30 cellular contexts compared by ENCODE assay signal in the genomic region with DNA sequence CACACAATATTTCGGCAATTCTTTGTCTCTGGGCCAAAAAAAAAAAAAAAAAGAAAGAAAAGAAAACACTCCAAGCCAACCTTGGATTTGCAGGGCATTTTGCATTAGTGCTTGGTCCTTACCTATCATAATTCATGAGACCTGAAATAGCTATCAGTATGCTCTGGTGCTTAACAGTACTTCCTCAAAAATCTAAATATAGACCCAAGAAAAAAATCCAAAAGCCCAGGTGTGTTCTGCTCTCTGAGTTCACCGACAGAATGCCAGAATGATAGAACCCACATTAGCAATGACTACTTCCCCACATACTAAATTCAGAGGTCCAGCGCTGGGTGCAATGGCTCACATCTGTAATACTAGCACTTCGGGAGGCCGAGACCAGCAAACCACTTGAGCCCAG. TPM values are rescaled to one million over a fixed set of nuclear protein-coding genes. Genes with fewer than 3 reads are reported as not detected.
"Had no signal": no experiment of that assay in that cellular context is flagged by ENCODE, and none has a peak within 500 bp of the region (broad histone marks: within the 10 kb centered on the region; RNA-seq: fewer than 3 reads in every experiment).

No MANE protein-coding gene starts in this region.

- H3K79me2 ChIP-seq: parathyroid adenoma had no signal

- ATAC-seq: natural killer cell; psoas muscle; right cardiac atrium; right lobe of liver; stimulated activated effector memory CD8-positive, alpha-beta T cell treated with anti-CD3 and anti-CD28 coated beads, Interleukin-12 subunit alpha, Interleukin-12 subunit beta, amount 100 ng/mL, for 72 hours; stimulated activated naive CD8-positive, alpha-beta T cell treated with anti-CD3 and anti-CD28 coated beads, Interleukin-15, amount 100 ng/mL, for 72 hours; stimulated activated naive CD8-positive, alpha-beta T cell treated with anti-CD3 and anti-CD28 coated beads, Interleukin-15, Interleukin-2, amounts not matched to agents 100 U/mL and 50 U/mL, for 24 hours; upper lobe of right lung had no signal

- H2AFZ ChIP-seq: neural progenitor cell, parathyroid adenoma had no signal

- H3K27ac Mint-ChIP-seq: natural killer cell; nephron; neural progenitor cell; progenitor cell of endocrine pancreas; stimulated activated effector memory CD8-positive, alpha-beta T cell treated with anti-CD3 and anti-CD28 coated beads, Interleukin-12 subunit alpha, Interleukin-12 subunit beta, amount 100 ng/mL, for 72 hours; stimulated activated naive CD8-positive, alpha-beta T cell treated with anti-CD3 and anti-CD28 coated beads, Interleukin-15, amount 100 ng/mL, for 72 hours; type B pancreatic cell had no signal

- H3K4me1 Mint-ChIP-seq: natural killer cell; nephron; neural progenitor cell; stimulated activated effector memory CD8-positive, alpha-beta T cell treated with anti-CD3 and anti-CD28 coated beads, Interleukin-12 subunit alpha, Interleukin-12 subunit beta, amount 100 ng/mL, for 72 hours; stimulated activated naive CD8-positive, alpha-beta T cell treated with anti-CD3 and anti-CD28 coated beads, Interleukin-15, amount 100 ng/mL, for 72 hours had no signal

- H3K9me3 ChIP-seq: testis, upper lobe of right lung had no signal

- H3K4me3 ChIP-seq: neural progenitor cell, ovary, psoas muscle, right lobe of liver, sigmoid colon, suprapubic skin, testis, tibial artery, transverse colon, upper lobe of right lung, uterus had no signal

- H3K27me3 Mint-ChIP-seq: progenitor cell of endocrine pancreas; stimulated activated naive CD8-positive, alpha-beta T cell treated with anti-CD3 and anti-CD28 coated beads, Interleukin-15, amount 100 ng/mL, for 72 hours; type B pancreatic cell had no signal

- H3K36me3 Mint-ChIP-seq: stimulated activated effector memory CD8-positive, alpha-beta T cell treated with anti-CD3 and anti-CD28 coated beads, Interleukin-12 subunit alpha, Interleukin-12 subunit beta, amount 100 ng/mL, for 72 hours had no signal

- H3K4me3 Mint-ChIP-seq: natural killer cell; nephron; neural progenitor cell; stimulated activated effector memory CD8-positive, alpha-beta T cell treated with anti-CD3 and anti-CD28 coated beads, Interleukin-12 subunit alpha, Interleukin-12 subunit beta, amount 100 ng/mL, for 72 hours; stimulated activated naive CD8-positive, alpha-beta T cell treated with anti-CD3 and anti-CD28 coated beads, Interleukin-15, amount 100 ng/mL, for 72 hours; type B pancreatic cell had no signal

- DNase-seq: natural killer cell; occipital lobe; ovary; posterior cingulate gyrus; psoas muscle; right cardiac atrium; right lobe of liver; sigmoid colon; small intestine; stimulated activated CD4-positive, alpha-beta T cell treated with anti-CD3 and anti-CD28 coated beads, Interleukin-15, amount 100 ng/mL, for 24 hours; stimulated activated CD4-positive, alpha-beta T cell treated with anti-CD3 and anti-CD28 coated beads, Interleukin-2, amount 100 ng/mL, for 24 hours; stimulated activated CD4-positive, alpha-beta T cell treated with anti-CD3 and anti-CD28 coated beads, Interleukin-2, amount 100 ng/mL, for 48 hours; stimulated activated CD4-positive, alpha-beta T cell treated with anti-CD3 and anti-CD28 coated beads, Interleukin-4, amount 100 ng/mL, for 24 hours; stimulated activated naive CD4-positive, alpha-beta T cell; stimulated activated naive CD8-positive, alpha-beta T cell treated with anti-CD3 and anti-CD28 coated beads, Interleukin-15, amount 100 ng/mL, for 72 hours; stimulated activated naive CD8-positive, alpha-beta T cell treated with anti-CD3 and anti-CD28 coated beads, Interleukin-15, Interleukin-2, amounts not matched to agents 100 U/mL and 50 U/mL, for 24 hours; substantia nigra; testis; tibial artery; transverse colon; upper lobe of right lung; uterus had no signal

- H3K4me2 ChIP-seq: neural progenitor cell had no signal

- H3K27ac ChIP-seq: neural progenitor cell, ovary, parathyroid adenoma, psoas muscle, right lobe of liver, sigmoid colon, suprapubic skin, testis, tibial artery, transverse colon, upper lobe of right lung, uterus had no signal

- H3K27me3 ChIP-seq: neural progenitor cell, ovary, right lobe of liver, sigmoid colon, suprapubic skin, testis, tibial artery, transverse colon, upper lobe of right lung, uterus had no signal

- H3K4me1 ChIP-seq: neural progenitor cell, parathyroid adenoma, psoas muscle, sigmoid colon, suprapubic skin, testis, tibial artery, upper lobe of right lung had no signal

- H3K9ac ChIP-seq: neural progenitor cell, parathyroid adenoma had no signal

- H3K36me3 ChIP-seq: neural progenitor cell, ovary, right lobe of liver, sigmoid colon, transverse colon, upper lobe of right lung, uterus had no signal

RNA-seq across cellular contexts. Expression of a gene that starts 42.9 kb away (rescaled TPM):
- polyA plus RNA-seq: neural cell had no signal
